Comparison of ENCODE assay signal across 6 cellular contexts in genomic region chr18:44977856-44978255, GRCh38.
"Had no signal": no experiment of that assay in that cellular context is flagged by ENCODE, and none has a peak within 500 bp of the region (broad histone marks: within the 10 kb centered on the region; RNA-seq: fewer than 3 reads in every experiment).

No MANE protein-coding gene starts in this region.

- DNase-seq: H9, HCEC 1CT had no signal

- H3K27me3 Mint-ChIP-seq: IgD-negative memory B cell had no signal

- H3K27ac Mint-ChIP-seq: GM23338, H9 had no signal

- ATAC-seq: GM23338, HepG2 had no signal

- H3K4me3 ChIP-seq: GM23338 had no signal

- H3K27ac ChIP-seq: HL-60 had no signal

- H3K9me3 Mint-ChIP-seq: GM23338, H9, IgD-negative memory B cell had no signal

- H3K4me3 Mint-ChIP-seq: GM23338, H9, IgD-negative memory B cell had no signal
